Comparison of ENCODE assay signal across 8 cellular contexts in genomic region chr10:68269562-68269961, GRCh38. TPM values are rescaled to one million over a fixed set of nuclear protein-coding genes. Genes with fewer than 3 reads are reported as not detected.
"Had no signal": no experiment of that assay in that cellular context is flagged by ENCODE, and none has a peak within 500 bp of the region (broad histone marks: within the 10 kb centered on the region; RNA-seq: fewer than 3 reads in every experiment).

No MANE protein-coding gene starts in this region.

- DNase-seq: GDM1, GF-D8 had no signal

- H3K4me3 ChIP-seq: GM12878 had no signal

- ATAC-seq: GM12878 had no signal

- FAIRE-seq: G401.6, GM12878, GM12891, GM12892, GM18507, GM19239 had no signal

RNA-seq across cellular contexts. Expression of gene ATOH7, which starts 37.6 kb away (rescaled TPM):
- total RNA-seq: GM12878 had no signal
- polyA plus RNA-seq: GM12878 had no signal
